Comparison of ENCODE assay signal across 12 cellular contexts in genomic region chr2:226489765-226490164, GRCh38.
DNase-seq lines count a peak whose midpoint lies in the region; ATAC-seq, FAIRE-seq and TF ChIP-seq lines count a peak whose summit lies in the region.
"Had no signal": no experiment of that assay in that cellular context is flagged by ENCODE, and none has a peak within 500 bp of the region (broad histone marks: within the 10 kb centered on the region; RNA-seq: fewer than 3 reads in every experiment).

No MANE protein-coding gene starts in this region.

- no peak overlapping the region for H3K4me3 ChIP-seq in cardiac fibroblast (replicated peaks in 1 of 2; ENCODE audit: low read depth in 2 of 2, low read length in 2 of 2)

- H3K4me1 Mint-ChIP-seq in T-helper 17 cell = peaks cover 3% of the 10 kb centered on the region

- no peak overlapping the region for H3K4me3 Mint-ChIP-seq in T-helper 17 cell

- ATAC-seq in GM18858 (IDR thresholded peaks at IDR 0.05; ENCODE audit: unreplicated experiment) (peak; percentile 62), HG03095 (IDR thresholded peaks at IDR 0.05; ENCODE audit: unreplicated experiment) (peak; percentile 68), T-helper 17 cell (no peak)

- no peaks in the 10 kb centered on the region for H3K9me3 ChIP-seq in T-helper 17 cell (ENCODE audit: control insufficient read depth, low read length, poor library complexity, severe bottlenecking)

- no peak for FAIRE-seq in frontal cortex (lab: Jason Lieb, UNC)
- FAIRE-seq: islet of Langerhans had no signal

- H3K27me3 Mint-ChIP-seq in T-helper 17 cell = peaks cover 19% of the 10 kb centered on the region

- no peaks in the 10 kb centered on the region for H3K36me3 Mint-ChIP-seq in T-helper 17 cell (ENCODE audit: low read depth)

- H3K27ac Mint-ChIP-seq in T-helper 17 cell = no peak overlapping the region

- DNase-seq in A172 (ENCODE audit: low spot score) (peak; percentile 94), cardiac fibroblast (ENCODE audit: low read depth in 2 of 2) (peak; percentile 66 to 95), frontal cortex (ENCODE audit: low spot score in 2 of 2) (no peak), T-helper 17 cell (no peak), GM19238 (ENCODE audit: insufficient read length, low spot score) (no peak)
- no peak for DNase-seq in activated CD4-positive, alpha-beta T cell treated with anti-CD3 and anti-CD28 coated beads, Interleukin-2, amount 50 U/mL, for 1 hour
- DNase-seq: activated CD4-positive, CD25-positive, alpha-beta regulatory T cell treated with anti-CD3 and anti-CD28 coated beads, Interleukin-2, amount 50 U/mL, for 72 hours; central memory CD4-positive, alpha-beta T cell; NCI-H82 had no signal

- TF ChIP-seq CTCF in cardiac fibroblast (IDR thresholded peaks at IDR 0.05; ENCODE audit: low read depth, low read length) = no peak

Comparison
In these comparisons a context has a peak if more than half of its experiments do, and no peak if none do; other contexts are left out.
1. DNase-seq: peak in A172 (single experiment) and cardiac fibroblast (2 of 2); none in frontal cortex (0 of 2), activated CD4-positive, alpha-beta T cell treated with anti-CD3 and anti-CD28 coated beads, Interleukin-2, amount 50 U/mL, for 1 hour (single experiment), T-helper 17 cell (0 of 3) and GM19238 (single experiment).